In the genomic region with DNA sequence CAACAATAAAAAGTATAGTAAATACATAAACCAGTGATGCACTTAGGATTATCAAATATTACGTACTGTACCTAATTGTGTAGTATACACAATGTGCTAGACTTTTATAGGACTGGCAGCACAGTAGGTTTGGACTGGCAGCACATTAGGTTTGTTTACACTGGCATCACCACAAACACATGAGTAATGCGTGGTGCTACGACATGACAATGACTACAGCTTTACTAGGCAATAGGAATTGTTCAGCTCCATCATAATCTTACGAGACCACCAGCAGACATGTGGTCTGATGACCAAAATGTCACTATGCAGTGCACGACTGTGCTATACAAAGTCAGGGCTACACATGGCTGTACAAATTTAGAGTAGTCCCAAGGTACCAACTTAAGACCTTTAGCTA, we compare ENCODE assay signal across 13 cellular contexts. TPM values are rescaled to one million over a fixed set of nuclear protein-coding genes. Genes with fewer than 3 reads are reported as not detected.
DNase-seq lines count a peak whose midpoint lies in the region; ATAC-seq lines count a peak whose summit lies in the region.
"Had no signal": no experiment of that assay in that cellular context is flagged by ENCODE, and none has a peak within 500 bp of the region (broad histone marks: within the 10 kb centered on the region; RNA-seq: fewer than 3 reads in every experiment).

No MANE protein-coding gene starts in this region.

- intact Hi-C loops in left colon (cut with DNase I, micrococcal nuclease) = no loop called here
- intact Hi-C loops in activated CD4-positive, alpha-beta T cell treated with anti-CD3 and anti-CD28 coated beads, Interleukin-2, amount 10 ng/mL, durations not matched to agents 24 days and 14 days (cut with micrococcal nuclease) = loop anchor here (5.0 kb wide), 1 partner anchor 164 kb away; the partner anchor contains the start of gene KIDINS220

- DNase-seq in DMS153 (lab: John Stamatoyannopoulos, UW) = peak; percentile 76
- DNase-seq in LHCN-M2 (ENCODE audit: low read depth) = peak; percentile 69
- DNase-seq in astrocyte of the hippocampus (ENCODE audit: low read depth, low spot score) = peak; percentile 47
- peak in 1 of 2 donors; percentile 65 for DNase-seq in left colon
- no peak for DNase-seq in activated CD4-positive, alpha-beta T cell treated with anti-CD3 and anti-CD28 coated beads, Interleukin-2, amount 10 ng/mL, durations not matched to agents 24 days and 14 days
- no peak for DNase-seq in cerebellar nuclear complex (lab: John Stamatoyannopoulos, UW)
- DNase-seq: activated CD4-positive, alpha-beta memory T cell treated with anti-CD3 and anti-CD28 coated beads, Interleukin-2, amount 10 ng/mL, durations not matched to agents 7 days and 5 days; activated naive CD8-positive, alpha-beta T cell treated with anti-CD3 and anti-CD28 coated beads for 36 hours; CD8-positive, alpha-beta T cell; kidney; stimulated activated CD4-positive, alpha-beta T cell treated with anti-CD3 and anti-CD28 coated beads, Interleukin-4, amount 100 ng/mL, for 1 hour had no signal

- H3K9me3 Mint-ChIP-seq in activated CD4-positive, alpha-beta T cell treated with anti-CD3 and anti-CD28 coated beads, Interleukin-2, amount 10 ng/mL, durations not matched to agents 24 days and 14 days = peaks cover 6% of the 10 kb centered on the region
- H3K9me3 Mint-ChIP-seq: activated CD4-positive, alpha-beta memory T cell treated with anti-CD3 and anti-CD28 coated beads, Interleukin-2, amount 10 ng/mL, durations not matched to agents 7 days and 5 days; activated naive CD8-positive, alpha-beta T cell treated with anti-CD3 and anti-CD28 coated beads for 36 hours; CD8-positive, alpha-beta T cell had no signal

- peaks cover 25% of the 10 kb centered on the region for H3K27me3 Mint-ChIP-seq in activated CD4-positive, alpha-beta T cell treated with anti-CD3 and anti-CD28 coated beads, Interleukin-2, amount 10 ng/mL, durations not matched to agents 24 days and 14 days

- ATAC-seq in left colon = peak; percentile 53
- ATAC-seq in GM21529 (IDR thresholded peaks at IDR 0.05; ENCODE audit: unreplicated experiment) = no peak
- ATAC-seq in HG03280 (IDR thresholded peaks at IDR 0.05; ENCODE audit: unreplicated experiment) = no peak
- ATAC-seq: CD8-positive, alpha-beta T cell had no signal

- no peak overlapping the region for H3K4me3 Mint-ChIP-seq in activated CD4-positive, alpha-beta T cell treated with anti-CD3 and anti-CD28 coated beads, Interleukin-2, amount 10 ng/mL, durations not matched to agents 24 days and 14 days
- H3K4me3 Mint-ChIP-seq: activated CD4-positive, alpha-beta memory T cell treated with anti-CD3 and anti-CD28 coated beads, Interleukin-2, amount 10 ng/mL, durations not matched to agents 7 days and 5 days; activated naive CD8-positive, alpha-beta T cell treated with anti-CD3 and anti-CD28 coated beads for 36 hours; CD8-positive, alpha-beta T cell had no signal

- no peak overlapping the region for H3K27ac Mint-ChIP-seq in activated CD4-positive, alpha-beta T cell treated with anti-CD3 and anti-CD28 coated beads, Interleukin-2, amount 10 ng/mL, durations not matched to agents 24 days and 14 days
- H3K27ac Mint-ChIP-seq: activated CD4-positive, alpha-beta memory T cell treated with anti-CD3 and anti-CD28 coated beads, Interleukin-2, amount 10 ng/mL, durations not matched to agents 7 days and 5 days; activated naive CD8-positive, alpha-beta T cell treated with anti-CD3 and anti-CD28 coated beads for 36 hours; CD8-positive, alpha-beta T cell had no signal

- H3K36me3 Mint-ChIP-seq in activated CD4-positive, alpha-beta T cell treated with anti-CD3 and anti-CD28 coated beads, Interleukin-2, amount 10 ng/mL, durations not matched to agents 24 days and 14 days (ENCODE audit: low read depth) = no peaks in the 10 kb centered on the region
- H3K36me3 Mint-ChIP-seq: CD8-positive, alpha-beta T cell had no signal

- peaks cover 14% of the 10 kb centered on the region for H3K4me1 Mint-ChIP-seq in activated CD4-positive, alpha-beta T cell treated with anti-CD3 and anti-CD28 coated beads, Interleukin-2, amount 10 ng/mL, durations not matched to agents 24 days and 14 days

RNA-seq across cellular contexts. Expression of gene MBOAT2, which starts 2.3 kb away (rescaled TPM):
- total RNA-seq in LHCN-M2 (2014; rRNA removed) (22.6 and 23.5 TPM in 2 replicates), left colon (10 to 100 TPM; 67.0 to 73.8 TPM)
- 15.3 TPM for polyA plus RNA-seq in LHCN-M2 (2012)
- 5.0 and 5.3 TPM in 2 replicates for total RNA-seq in activated CD4-positive, alpha-beta T cell treated with anti-CD3 and anti-CD28 coated beads, Interleukin-2, amount 10 ng/mL, durations not matched to agents 24 days and 14 days

Comparison
In these comparisons a context has a peak if more than half of its experiments do, and no peak if none do; other contexts are left out.
1. DNase-seq: peak in DMS153 (single experiment), LHCN-M2 (single experiment) and astrocyte of the hippocampus (single experiment); none in activated CD4-positive, alpha-beta T cell treated with anti-CD3 and anti-CD28 coated beads, Interleukin-2, amount 10 ng/mL, durations not matched to agents 24 days and 14 days (single experiment) and cerebellar nuclear complex (0 of 2).